In the genomic region with DNA sequence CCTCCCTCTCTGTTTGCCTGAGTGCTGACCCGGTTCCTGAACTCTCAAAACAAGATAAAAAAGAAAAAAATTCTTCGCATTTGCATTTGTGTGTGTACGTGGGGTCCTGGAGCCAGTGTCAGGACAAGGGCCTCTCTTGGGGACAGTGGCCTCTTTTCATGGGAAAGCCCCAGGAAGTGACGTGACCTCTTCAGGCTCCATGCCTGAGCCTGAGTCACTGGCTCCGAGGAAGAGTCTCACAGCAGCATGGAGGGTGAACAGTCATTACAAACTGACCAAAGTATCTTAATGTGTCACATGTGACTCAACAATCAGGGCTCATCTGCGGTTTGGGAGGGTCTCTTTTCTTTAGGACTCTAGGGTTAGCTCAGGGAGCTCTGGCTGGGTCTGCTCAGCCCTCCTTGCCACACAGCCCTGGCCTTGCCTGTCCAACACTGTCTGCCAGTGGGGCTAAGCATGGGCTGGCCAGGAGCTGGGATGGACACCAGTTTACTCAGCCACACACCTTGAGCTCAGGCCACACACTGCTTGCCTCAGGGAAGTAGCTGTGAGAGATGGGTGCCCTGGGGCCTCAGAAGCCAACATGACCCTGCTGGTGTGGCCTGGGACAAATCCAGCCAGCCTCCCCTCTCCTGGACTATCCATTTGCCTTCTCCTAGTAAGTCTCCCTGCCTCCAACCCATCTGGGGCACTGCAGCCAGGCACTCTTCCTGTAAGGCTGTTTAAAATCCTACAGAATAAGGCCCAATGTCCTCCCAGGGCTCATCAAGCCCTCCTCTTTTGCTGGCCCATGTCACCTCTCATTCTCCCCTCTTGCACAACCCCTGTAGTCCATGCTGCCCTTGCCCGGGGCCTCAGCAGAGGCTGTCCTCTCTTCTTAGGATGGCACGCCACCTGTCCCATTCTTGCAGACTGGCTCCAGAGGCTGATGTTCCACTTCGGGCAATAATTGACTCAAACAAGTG, we compare ENCODE assay signal across 8 cellular contexts. TPM values are rescaled to one million over a fixed set of nuclear protein-coding genes. Genes with fewer than 3 reads are reported as not detected.
DNase-seq lines count a peak whose midpoint lies in the region; ATAC-seq and TF ChIP-seq lines count a peak whose summit lies in the region.

No MANE protein-coding gene starts in this region.

- ATAC-seq in HG03025 (IDR thresholded peaks at IDR 0.05; ENCODE audit: low FRiP score, unreplicated experiment), result peak; percentile 70

- H3K27me3 ChIP-seq in suprapubic skin, result no peaks in the 10 kb centered on the region

- H3K4me3 Mint-ChIP-seq in T-helper 2 cell treated with Interferon-gamma antibody and Interleukin-4, amounts not matched to agents 5 μg/mL and 100 μg/mL, for 36 hours, result peak overlapping the region; percentile 72

- TF ChIP-seq POLR2A in suprapubic skin (IDR thresholded peaks at IDR 0.05), result no peak

- no peaks in the 10 kb centered on the region for H3K36me3 ChIP-seq in mesodermal cell (ENCODE audit: control insufficient read depth, insufficient read depth, low read length)
- H3K36me3 ChIP-seq in suprapubic skin, result no peaks in the 10 kb centered on the region

- WGBS in mesodermal cell (ENCODE audit: insufficient coverage in 2 of 2), 2 experiments, result 81 to 82% methylated on average over 8 of the region's 9 CpGs
- 57% methylated on average over 9 of the region's 9 CpGs for WGBS in suprapubic skin

- H3K9me3 ChIP-seq in mesodermal cell (ENCODE audit: control insufficient read depth, low read length) (no peaks in the 10 kb centered on the region), suprapubic skin (no peaks in the 10 kb centered on the region)

- H3K4me1 Mint-ChIP-seq in T-helper 2 cell treated with Interferon-gamma antibody and Interleukin-4, amounts not matched to agents 5 μg/mL and 100 μg/mL, for 36 hours (ENCODE audit: low read depth), result peaks cover 77% of the 10 kb centered on the region

- no peak for TF ChIP-seq EP300 in suprapubic skin (IDR thresholded peaks at IDR 0.05)

- H3K4me1 ChIP-seq in mesodermal cell (ENCODE audit: control insufficient read depth, insufficient read depth, low read length, poor library complexity, severe bottlenecking) (peaks cover 15% of the 10 kb centered on the region), suprapubic skin (peaks cover 21% of the 10 kb centered on the region)

- H3K27me3 Mint-ChIP-seq in T-helper 2 cell treated with Interferon-gamma antibody and Interleukin-4, amounts not matched to agents 5 μg/mL and 100 μg/mL, for 36 hours (ENCODE audit: low read depth), result no peaks in the 10 kb centered on the region

- H3K4me3 ChIP-seq in choroid plexus epithelial cell (ENCODE audit: low read depth, low read length) (no peak overlapping the region), mesodermal cell (ENCODE audit: extremely low read depth, insufficient read depth, low read length, poor library complexity, severe bottlenecking) (no peak overlapping the region), suprapubic skin (no peak overlapping the region)

- TF ChIP-seq CTCF in choroid plexus epithelial cell (conservative IDR thresholded peaks at IDR 0.05; ENCODE audit: low read depth, low read length), result no peak
- no peak for TF ChIP-seq CTCF in suprapubic skin (IDR thresholded peaks at IDR 0.05)

- H3K9me3 Mint-ChIP-seq in T-helper 2 cell treated with Interferon-gamma antibody and Interleukin-4, amounts not matched to agents 5 μg/mL and 100 μg/mL, for 36 hours, result no peaks in the 10 kb centered on the region

- peak; percentile 14 for DNase-seq in activated gamma-delta T cell treated with anti-CD3 and anti-CD28 coated beads, Interleukin-2, amount 50 U/mL, for 16 hours (ENCODE audit: low read depth)
- no peak for DNase-seq in activated gamma-delta T cell treated with Interleukin-2 at 50 U/mL for 16 hours
- peak; percentile 91 for DNase-seq in T-helper 2 cell treated with Interferon-gamma antibody and Interleukin-4, amounts not matched to agents 5 μg/mL and 100 μg/mL, for 36 hours (ENCODE audit: low spot score)
- peak; percentile 71 for DNase-seq in choroid plexus epithelial cell (ENCODE audit: low read depth)
- DNase-seq in suprapubic skin (ENCODE audit: low spot score in 2 of 2), result peak in 1 of 2 donors; percentile 72
- DNase-seq in NCI-H2227 (lab: John Stamatoyannopoulos, UW; ENCODE audit: unreplicated experiment), result no peak

- peak overlapping the region; percentile 98 for H3K27ac Mint-ChIP-seq in T-helper 2 cell treated with Interferon-gamma antibody and Interleukin-4, amounts not matched to agents 5 μg/mL and 100 μg/mL, for 36 hours

- H3K27ac ChIP-seq in mesodermal cell (ENCODE audit: low read depth, low read length, severe bottlenecking) (peak overlapping the region; percentile 29), suprapubic skin (peak overlapping the region; percentile 49)

- peaks cover 24% of the 10 kb centered on the region for H3K36me3 Mint-ChIP-seq in T-helper 2 cell treated with Interferon-gamma antibody and Interleukin-4, amounts not matched to agents 5 μg/mL and 100 μg/mL, for 36 hours (ENCODE audit: low read depth)

RNA-seq across cellular contexts. Expression of a gene that starts 10.5 kb away (rescaled TPM):
- 0.55 TPM for polyA plus RNA-seq in mesodermal cell (2013, experiment 1 of 2)
- 0.30 TPM for polyA plus RNA-seq in mesodermal cell (2013, experiment 2 of 2)
- total RNA-seq in suprapubic skin, result 10 to 100 TPM in 1 of 4 donors, 1 to 10 TPM in 3; 1.3 to 10.6 (median 6.8) TPM

RNA-seq across cellular contexts. Expression of a gene that starts 43.9 kb away (rescaled TPM):
- polyA plus RNA-seq in mesodermal cell (2013, experiment 1 of 2), result not detected
- not detected for polyA plus RNA-seq in mesodermal cell (2013, experiment 2 of 2)
- not detected for total RNA-seq in suprapubic skin

Comparison
In these comparisons a context has a peak if more than half of its experiments do, and no peak if none do; other contexts are left out.
1. DNase-seq: peak in activated gamma-delta T cell treated with anti-CD3 and anti-CD28 coated beads, Interleukin-2, amount 50 U/mL, for 16 hours (single experiment), T-helper 2 cell treated with Interferon-gamma antibody and Interleukin-4, amounts not matched to agents 5 μg/mL and 100 μg/mL, for 36 hours (single experiment) and choroid plexus epithelial cell (single experiment); none in activated gamma-delta T cell treated with Interleukin-2 at 50 U/mL for 16 hours (single experiment) and NCI-H2227 (single experiment).